ENCODE assay signal across 11 cellular contexts in the genomic region with DNA sequence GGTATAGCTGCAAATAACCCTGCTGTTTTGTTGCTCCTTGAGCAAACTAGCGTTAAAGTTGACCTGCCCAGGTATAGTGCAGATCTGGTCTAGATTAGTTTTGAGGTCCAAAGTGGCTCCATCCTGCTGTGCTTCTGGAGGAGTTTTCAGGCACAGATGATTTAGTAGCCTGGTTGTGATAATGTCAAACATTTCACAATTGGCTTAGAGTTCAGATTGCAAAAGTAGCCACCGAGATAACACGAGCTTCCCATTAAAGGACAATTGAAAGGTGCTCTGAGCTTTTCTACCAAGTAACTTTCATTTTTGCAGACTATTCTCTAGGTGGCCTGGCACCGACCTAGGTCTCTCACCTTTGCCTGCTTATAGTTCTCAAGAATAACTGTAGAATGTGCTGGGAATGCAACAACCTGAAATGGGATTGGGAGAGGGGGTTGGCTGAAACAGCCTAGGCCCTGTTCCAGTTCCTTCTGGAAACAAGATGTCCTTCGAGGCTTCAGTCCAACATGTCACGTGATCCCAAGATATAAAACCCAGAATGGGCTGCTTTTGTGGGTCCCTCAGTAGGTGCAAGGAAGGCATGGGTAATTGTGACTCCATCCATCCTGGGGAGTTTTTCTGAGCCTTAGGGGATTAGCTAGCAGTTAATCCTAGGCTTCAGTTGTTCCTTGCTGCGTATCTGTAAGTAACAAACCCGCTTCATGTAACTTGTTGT.
A peak's percentile ranks its signal among the peaks of the same experiment; 100 is the strongest.
DNase-seq lines count a peak whose midpoint lies in the region; ATAC-seq and TF ChIP-seq lines count a peak whose summit lies in the region.
"Had no signal": no experiment of that assay in that cellular context is flagged by ENCODE, and none has a peak within 500 bp of the region (broad histone marks: within the 10 kb centered on the region; RNA-seq: fewer than 3 reads in every experiment).

No MANE protein-coding gene starts in this region.

- H3K4ac ChIP-seq in IMR-90 (ENCODE audit: low read depth, low read length): peak overlapping the region; percentile 91

- no peak overlapping the region for H3K4me2 ChIP-seq in IMR-90 (ENCODE audit: low read depth, low read length)

- no peak overlapping the region for H3K9ac ChIP-seq in IMR-90 (ENCODE audit: low read depth, low read length)

- CTCF ChIA-PET in IMR-90 (lab: Yijun Ruan, JAX): no interaction called here

- peaks cover 7 to 11% of the 10 kb centered on the region in 2 experiments; a peak in 3 of 4 replicates for H3K79me1 ChIP-seq in IMR-90 (ENCODE audit: low read depth in 1 of 2, low read length in 2 of 2)

- H2AK5ac ChIP-seq in IMR-90 (ENCODE audit: low read depth, low read length): peak overlapping the region; percentile 3

- no peak for DNase-seq in IMR-90
- peak; percentile 9 for DNase-seq in WERI-Rb-1
- DNase-seq in left lobe of liver (ENCODE audit: low spot score): no peak
- DNase-seq in AG08395 (ENCODE audit: low spot score): no peak
- no peak for DNase-seq in lower leg skin (ENCODE audit: low spot score in 2 of 2)
- DNase-seq: DMS 273 treated with DMSO at 0.1 percent for 48 hours, GOT3, H9, KBM-7 had no signal

- H2BK20ac ChIP-seq in IMR-90 (ENCODE audit: low read depth, low read length): peak overlapping the region; percentile 88

- peak overlapping the region; percentile 66 for H2BK5ac ChIP-seq in IMR-90 (ENCODE audit: low read depth, low read length, poor library complexity, severe bottlenecking)

- H4K20me1 ChIP-seq in IMR-90 (ENCODE audit: insufficient read depth, low read length): no peaks in the 10 kb centered on the region

- in situ Hi-C loops in IMR-90 (cut with MboI; ENCODE audit: low sequenced_read_pairs): no loop called here

- POLR2A ChIA-PET in IMR-90 (lab: Charles Lee; ENCODE audit: unreplicated experiment): interaction anchor here (0.7 kb wide), 1 partner anchor 84 kb away, joined by 4 read pairs; no protein-coding TSS in a partner anchor

- H3K4me3 ChIP-seq in IMR-90 (ENCODE audit: insufficient read depth, low read depth, low read length) (no peak overlapping the region), WERI-Rb-1 (ENCODE audit: low read depth, low read length) (no peak overlapping the region), lower leg skin (ENCODE audit: low read depth, poor library complexity, severe bottlenecking) (no peak overlapping the region)

- H3K27ac ChIP-seq in IMR-90 (ENCODE audit: insufficient read depth, low read length) (peak overlapping the region; percentile 19; the same call in 1 of the 2 replicates), WERI-Rb-1 (no peak overlapping the region)

- 0 out of 2 replicates have a peak, but pooled peaks cover 3% of the 10 kb centered on the region for H3K9me1 ChIP-seq in IMR-90 (ENCODE audit: insufficient read depth, low read length)

- no peaks in the 10 kb centered on the region for H3K36me3 ChIP-seq in IMR-90 (ENCODE audit: control insufficient read depth, insufficient read depth, low read length)
- no peaks in the 10 kb centered on the region for H3K36me3 ChIP-seq in WERI-Rb-1

- TF ChIP-seq CTCF in IMR-90 (conservative IDR thresholded peaks at IDR 0.05; ENCODE audit: low read depth, low read length) (no peak), WERI-Rb-1 (IDR thresholded peaks at IDR 0.05; ENCODE audit: low read depth, low read length) (no peak), lower leg skin (IDR thresholded peaks at IDR 0.05) (no peak)

- peak overlapping the region; percentile 85 for H4K5ac ChIP-seq in IMR-90 (ENCODE audit: low read depth, low read length)

- peak overlapping the region; percentile 57 for H3K14ac ChIP-seq in IMR-90 (replicated peaks; ENCODE audit: low read depth, low read length)

- WGBS in IMR-90 (ENCODE audit: extremely low coverage in 2 of 2, insufficient read length in 1 of 2), 2 experiments: 100% methylated on average over 3 of the region's 8 CpGs; no CpG with 5 or more reads in 1 of the 2 experiments
- WGBS in lower leg skin, 2 donors: 76 to 78% methylated on average over 8 of the region's 8 CpGs

- ATAC-seq in IMR-90 (ENCODE audit: low read depth): no peak
- peak; percentile 70 for ATAC-seq in left lobe of liver
- no peak for ATAC-seq in HG02759 (IDR thresholded peaks at IDR 0.05; ENCODE audit: unreplicated experiment)
- ATAC-seq in GM18873 (IDR thresholded peaks at IDR 0.05; ENCODE audit: low FRiP score, unreplicated experiment): no peak

- no peak for TF ChIP-seq POLR2A in IMR-90 (IDR thresholded peaks at IDR 0.05; ENCODE audit: low read depth, low read length)
- no peak for TF ChIP-seq POLR2A in lower leg skin (IDR thresholded peaks at IDR 0.05)

- H2BK120ac ChIP-seq in IMR-90 (ENCODE audit: low read depth, low read length): peak overlapping the region; percentile 91

- no peaks in the 10 kb centered on the region for H3K27me3 ChIP-seq in IMR-90 (ENCODE audit: control insufficient read depth, insufficient read depth, low read length)
- H3K27me3 ChIP-seq in WERI-Rb-1 (ENCODE audit: insufficient read depth, low read depth, severe bottlenecking): no peaks in the 10 kb centered on the region

- dilution Hi-C loops in IMR-90 (cut with HindIII; ENCODE audit: low sequenced_read_pairs, unreplicated experiment): no loop called here

- peaks cover 17% of the 10 kb centered on the region for H3K4me1 ChIP-seq in IMR-90 (ENCODE audit: control insufficient read depth, insufficient read depth, low read length)

- H4K8ac ChIP-seq in IMR-90 (ENCODE audit: low read depth in 2 of 2, low read length in 2 of 2): peak overlapping the region; percentile 64 to 86; a peak in 2 of 4 replicates

- peak overlapping the region; percentile 92 for H4K91ac ChIP-seq in IMR-90 (ENCODE audit: insufficient read depth, low read depth, low read length)

- peak overlapping the region; percentile 53 for H2AFZ ChIP-seq in IMR-90 (replicated peaks; ENCODE audit: low read length, poor library complexity)

- no TSS peak for BruUV-seq in IMR-90 (replicated peaks; lab: Mats Ljungman, UMichigan)

- TF ChIP-seq RAD21 in IMR-90 (IDR thresholded peaks at IDR 0.05; ENCODE audit: low read length): no peak

- no peak overlapping the region; the same call in 1 of the 2 replicates for H3K56ac ChIP-seq in IMR-90 (ENCODE audit: extremely low read depth, insufficient read depth, low read length)

- peak overlapping the region; percentile 47 for H2AK9ac ChIP-seq in IMR-90 (replicated peaks; ENCODE audit: low read depth, low read length, poor library complexity)

- intact Hi-C loops in IMR-90 (cut with micrococcal nuclease) (no loop called here), lower leg skin (cut with DNase I; ENCODE audit: low total_unique reads) (no loop called here)

- H3K9me3 ChIP-seq in IMR-90 (ENCODE audit: control insufficient read depth, insufficient read depth, low read length) (no peaks in the 10 kb centered on the region), WERI-Rb-1 (ENCODE audit: severe bottlenecking) (no peaks in the 10 kb centered on the region)

- H2BK15ac ChIP-seq in IMR-90 (ENCODE audit: low read depth, low read length): peak overlapping the region; percentile 85; the same call in 2 of the 3 replicates

- no peak overlapping the region for H3K23ac ChIP-seq in IMR-90 (ENCODE audit: low read depth, low read length)

- H3K18ac ChIP-seq in IMR-90 (ENCODE audit: low read depth, low read length): peak overlapping the region; percentile 87

TF ChIP-seq in IMR-90, 13 proteins besides CTCF, POLR2A, EP300 and RAD21:
- no peak for TF ChIP-seq MAZ (IDR thresholded peaks at IDR 0.05; ENCODE audit: borderline replicate concordance, low read depth, low read length)
- no peak for TF ChIP-seq MXI1 (IDR thresholded peaks at IDR 0.05; ENCODE audit: borderline replicate concordance, low read depth, low read length)
- TF ChIP-seq CHD1 (IDR thresholded peaks at IDR 0.05; ENCODE audit: low read depth, low read length): no peak
- TF ChIP-seq RCOR1 (IDR thresholded peaks at IDR 0.05; ENCODE audit: insufficient replicate concordance, low read length): no peak
- TF ChIP-seq MAFK (IDR thresholded peaks at IDR 0.05; ENCODE audit: low read depth, low read length): no peak
- TF ChIP-seq, protein P1, sequence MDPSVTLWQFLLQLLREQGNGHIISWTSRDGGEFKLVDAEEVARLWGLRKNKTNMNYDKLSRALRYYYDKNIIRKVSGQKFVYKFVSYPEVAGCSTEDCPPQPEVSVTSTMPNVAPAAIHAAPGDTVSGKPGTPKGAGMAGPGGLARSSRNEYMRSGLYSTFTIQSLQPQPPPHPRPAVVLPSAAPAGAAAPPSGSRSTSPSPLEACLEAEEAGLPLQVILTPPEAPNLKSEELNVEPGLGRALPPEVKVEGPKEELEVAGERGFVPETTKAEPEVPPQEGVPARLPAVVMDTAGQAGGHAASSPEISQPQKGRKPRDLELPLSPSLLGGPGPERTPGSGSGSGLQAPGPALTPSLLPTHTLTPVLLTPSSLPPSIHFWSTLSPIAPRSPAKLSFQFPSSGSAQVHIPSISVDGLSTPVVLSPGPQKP (IDR thresholded peaks at IDR 0.05; ENCODE audit: borderline replicate concordance, low read depth, low read length): no peak
